Comparison of ENCODE assay signal across 4 cellular contexts in the genomic region with DNA sequence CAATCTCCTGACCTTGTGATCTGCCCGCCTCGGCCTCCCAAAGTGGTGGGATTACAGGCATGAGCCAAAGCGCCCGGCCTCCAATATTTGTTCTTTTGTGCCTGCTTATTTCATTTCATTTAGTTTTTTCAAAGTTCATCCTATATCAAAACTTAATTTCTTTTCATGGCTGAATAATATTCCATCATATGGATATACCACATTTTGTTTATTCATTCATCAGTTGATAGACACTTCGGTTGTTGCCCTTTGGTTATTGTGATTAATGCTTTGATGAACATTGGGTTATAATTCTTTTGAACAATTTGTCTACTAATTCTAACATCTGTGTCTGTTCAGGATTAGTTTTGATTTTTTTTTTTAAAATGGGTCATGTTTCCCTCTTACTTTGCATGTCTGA.
A peak's percentile ranks its signal among the peaks of the same experiment; 100 is the strongest.
TF ChIP-seq lines count a peak whose summit lies in the region.

No MANE protein-coding gene starts in this region.

TF ChIP-seq in SK-N-SH treated with all-trans-retinoic acid at 6 μM for 48 hours, 23 proteins besides CTCF, POLR2A, EP300 and RAD21:
- TF ChIP-seq ZNF8 (CRISPR knock-in tag; IDR thresholded peaks at IDR 0.05): peak; percentile 96
- TF ChIP-seq, protein P1, sequence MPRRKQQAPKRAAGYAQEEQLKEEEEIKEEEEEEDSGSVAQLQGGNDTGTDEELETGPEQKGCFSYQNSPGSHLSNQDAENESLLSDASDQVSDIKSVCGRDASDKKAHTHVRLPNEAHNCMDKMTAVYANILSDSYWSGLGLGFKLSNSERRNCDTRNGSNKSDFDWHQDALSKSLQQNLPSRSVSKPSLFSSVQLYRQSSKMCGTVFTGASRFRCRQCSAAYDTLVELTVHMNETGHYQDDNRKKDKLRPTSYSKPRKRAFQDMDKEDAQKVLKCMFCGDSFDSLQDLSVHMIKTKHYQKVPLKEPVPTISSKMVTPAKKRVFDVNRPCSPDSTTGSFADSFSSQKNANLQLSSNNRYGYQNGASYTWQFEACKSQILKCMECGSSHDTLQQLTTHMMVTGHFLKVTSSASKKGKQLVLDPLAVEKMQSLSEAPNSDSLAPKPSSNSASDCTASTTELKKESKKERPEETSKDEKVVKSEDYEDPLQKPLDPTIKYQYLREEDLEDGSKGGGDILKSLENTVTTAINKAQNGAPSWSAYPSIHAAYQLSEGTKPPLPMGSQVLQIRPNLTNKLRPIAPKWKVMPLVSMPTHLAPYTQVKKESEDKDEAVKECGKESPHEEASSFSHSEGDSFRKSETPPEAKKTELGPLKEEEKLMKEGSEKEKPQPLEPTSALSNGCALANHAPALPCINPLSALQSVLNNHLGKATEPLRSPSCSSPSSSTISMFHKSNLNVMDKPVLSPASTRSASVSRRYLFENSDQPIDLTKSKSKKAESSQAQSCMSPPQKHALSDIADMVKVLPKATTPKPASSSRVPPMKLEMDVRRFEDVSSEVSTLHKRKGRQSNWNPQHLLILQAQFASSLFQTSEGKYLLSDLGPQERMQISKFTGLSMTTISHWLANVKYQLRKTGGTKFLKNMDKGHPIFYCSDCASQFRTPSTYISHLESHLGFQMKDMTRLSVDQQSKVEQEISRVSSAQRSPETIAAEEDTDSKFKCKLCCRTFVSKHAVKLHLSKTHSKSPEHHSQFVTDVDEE (CRISPR knock-in tag; IDR thresholded peaks at IDR 0.05): no peak

TF ChIP-seq in SK-N-SH, 30 proteins besides CTCF, POLR2A, EP300 and RAD21:
- TF ChIP-seq CHD2 (IDR thresholded peaks at IDR 0.05; ENCODE audit: low read length, partially characterized antibody): no peak
- TF ChIP-seq ELF1 (IDR thresholded peaks at IDR 0.05): no peak
- no peak for TF ChIP-seq NRF1 (IDR thresholded peaks at IDR 0.05; ENCODE audit: low read depth, low read length)
- no peak for TF ChIP-seq MEF2A (IDR thresholded peaks at IDR 0.05; ENCODE audit: borderline replicate concordance, low read depth)
- no peak for TF ChIP-seq RCOR1 (IDR thresholded peaks at IDR 0.05; ENCODE audit: low read length)
- TF ChIP-seq, protein P2, sequence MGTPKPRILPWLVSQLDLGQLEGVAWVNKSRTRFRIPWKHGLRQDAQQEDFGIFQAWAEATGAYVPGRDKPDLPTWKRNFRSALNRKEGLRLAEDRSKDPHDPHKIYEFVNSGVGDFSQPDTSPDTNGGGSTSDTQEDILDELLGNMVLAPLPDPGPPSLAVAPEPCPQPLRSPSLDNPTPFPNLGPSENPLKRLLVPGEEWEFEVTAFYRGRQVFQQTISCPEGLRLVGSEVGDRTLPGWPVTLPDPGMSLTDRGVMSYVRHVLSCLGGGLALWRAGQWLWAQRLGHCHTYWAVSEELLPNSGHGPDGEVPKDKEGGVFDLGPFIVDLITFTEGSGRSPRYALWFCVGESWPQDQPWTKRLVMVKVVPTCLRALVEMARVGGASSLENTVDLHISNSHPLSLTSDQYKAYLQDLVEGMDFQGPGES (IDR thresholded peaks at IDR 0.05; ENCODE audit: low read depth, low read length): no peak

TF ChIP-seq in HEK293, 187 proteins besides CTCF, POLR2A, EP300 and RAD21:
- TF ChIP-seq ZNF776 (tag by site-specific recombination; IDR thresholded peaks at IDR 0.05; ENCODE audit: borderline replicate concordance) (no peak), ZNF146 (tag by site-specific recombination; IDR thresholded peaks at IDR 0.05) (peak; percentile 50)

TF ChIP-seq in K562, 482 proteins besides CTCF, POLR2A, EP300 and RAD21:
- TF ChIP-seq RBM25 (IDR thresholded peaks at IDR 0.05; ENCODE audit: low read depth, low read length, severe bottlenecking): peak; percentile 57
- TF ChIP-seq HNRNPK (IDR thresholded peaks at IDR 0.05; ENCODE audit: low read depth, low read length, poor library complexity, severe bottlenecking): no peak
- peak; percentile 34 for TF ChIP-seq ZNF146 (CRISPR knock-in tag; IDR thresholded peaks at IDR 0.05; ENCODE audit: unreplicated experiment)
